15 cellular contexts compared by ENCODE assay signal in genomic region chr6:43250992-43251373, GRCh38. TPM values are rescaled to one million over a fixed set of nuclear protein-coding genes. Genes with fewer than 3 reads are reported as not detected.
DNase-seq lines count a peak whose midpoint lies in the region; ATAC-seq and TF ChIP-seq lines count a peak whose summit lies in the region.
"Had no signal": no experiment of that assay in that cellular context is flagged by ENCODE, and none has a peak within 500 bp of the region (broad histone marks: within the 10 kb centered on the region; RNA-seq: fewer than 3 reads in every experiment).

No MANE protein-coding gene starts in this region.

- ATAC-seq in GM18868 (IDR thresholded peaks at IDR 0.05; ENCODE audit: unreplicated experiment): peak; percentile 46
- ATAC-seq in HG02938 (IDR thresholded peaks at IDR 0.05; ENCODE audit: unreplicated experiment): no peak
- ATAC-seq: heart left ventricle, left ventricle myocardium superior, pancreas had no signal

- no peak overlapping the region for H3K27ac ChIP-seq in right atrium auricular region
- H3K27ac ChIP-seq: heart left ventricle, pancreas had no signal

- peaks cover 0 to 14% of the 10 kb centered on the region in 2 donors for H3K4me1 ChIP-seq in right atrium auricular region
- H3K4me1 ChIP-seq: pancreas had no signal

- no peaks in the 10 kb centered on the region for H3K27me3 ChIP-seq in right atrium auricular region
- H3K27me3 ChIP-seq: pancreas had no signal

- H3K36me3 ChIP-seq in right atrium auricular region: no peaks in the 10 kb centered on the region
- H3K36me3 ChIP-seq: heart left ventricle, pancreas had no signal

- no peak overlapping the region for H3K4me3 ChIP-seq in right atrium auricular region
- H3K4me3 ChIP-seq: heart left ventricle, pancreas had no signal

- TF ChIP-seq CTCF in right atrium auricular region (IDR thresholded peaks at IDR 0.05): no peak

- DNase-seq in COLO668 (lab: John Stamatoyannopoulos, UW; ENCODE audit: unreplicated experiment) (peak; percentile 10), NCI-H82 treated with DMSO at 0.1 percent for 48 hours (lab: John Stamatoyannopoulos, UW; ENCODE audit: unreplicated experiment) (peak; percentile 65), kidney tubule cell (ENCODE audit: low spot score) (peak; percentile 22), right atrium auricular region (ENCODE audit: low spot score) (no peak), SK-N-DZ (ENCODE audit: low spot score) (no peak)
- DNase-seq in activated naive CD4-positive, alpha-beta T cell treated with anti-CD3 and anti-CD28 coated beads, Interleukin-2, amount 50 U/mL, for 16 hours: no peak
- DNase-seq: GOT3, heart left ventricle, left ventricle myocardium superior, NCI-H2029 treated with DMSO at 0.1 percent for 48 hours, T1000 had no signal

- no peaks in the 10 kb centered on the region for H3K9me3 ChIP-seq in right atrium auricular region
- H3K9me3 ChIP-seq: heart left ventricle, pancreas had no signal

RNA-seq across cellular contexts. Expression of gene TTBK1, which starts 7.7 kb away (rescaled TPM):
- total RNA-seq in right atrium auricular region: under 1 TPM; 0.12 to 0.15 TPM
- 8.0 and 9.7 TPM in 2 replicates for polyA plus RNA-seq in SK-N-DZ (2014; cell fraction: cytosol; rRNA removed)
- 19.6 and 24.8 TPM in 2 replicates for polyA plus RNA-seq in SK-N-DZ (2014; cell fraction: nucleus; rRNA removed)
- total RNA-seq: RPMI7951 had no signal

RNA-seq across cellular contexts. Expression of gene DNPH1, which starts 21.7 kb away (rescaled TPM):
- 10 to 100 TPM; 38.4 to 63.9 TPM for total RNA-seq in right atrium auricular region
- polyA plus RNA-seq in SK-N-DZ (2014; cell fraction: cytosol; rRNA removed): 80.9 and 138 TPM in 2 replicates
- polyA plus RNA-seq in SK-N-DZ (2014; cell fraction: nucleus; rRNA removed): 107 and 112 TPM in 2 replicates

RNA-seq across cellular contexts. Expression of gene SLC22A7, which starts 47.1 kb away (rescaled TPM):
- not detected for total RNA-seq in right atrium auricular region
- not detected in 2 replicates for polyA plus RNA-seq in SK-N-DZ (2014; cell fraction: cytosol; rRNA removed)
- polyA plus RNA-seq in SK-N-DZ (2014; cell fraction: nucleus; rRNA removed): 0.15 and 0.51 TPM in 2 replicates
- total RNA-seq: left ventricle myocardium superior, RPMI7951 had no signal
- polyA plus RNA-seq: pancreas had no signal

RNA-seq across cellular contexts. Expression of gene CRIP3, which starts 57.6 kb away (rescaled TPM):
- 1 to 10 TPM in 1 of 2 donors, not detected in 1; 1.5 TPM for total RNA-seq in right atrium auricular region
- 0.80 and 1.7 TPM in 2 replicates for polyA plus RNA-seq in SK-N-DZ (2014; cell fraction: cytosol; rRNA removed)
- polyA plus RNA-seq in SK-N-DZ (2014; cell fraction: nucleus; rRNA removed): 7.4 and 8.1 TPM in 2 replicates
- total RNA-seq: RPMI7951 had no signal

Comparison
In these comparisons a context has a peak if more than half of its experiments do, and no peak if none do; other contexts are left out.
1. DNase-seq: peak in COLO668 (single experiment), NCI-H82 treated with DMSO at 0.1 percent for 48 hours (single experiment) and kidney tubule cell (single experiment); none in right atrium auricular region (single experiment), SK-N-DZ (single experiment) and activated naive CD4-positive, alpha-beta T cell treated with anti-CD3 and anti-CD28 coated beads, Interleukin-2, amount 50 U/mL, for 16 hours (single experiment).